In the genomic region with DNA sequence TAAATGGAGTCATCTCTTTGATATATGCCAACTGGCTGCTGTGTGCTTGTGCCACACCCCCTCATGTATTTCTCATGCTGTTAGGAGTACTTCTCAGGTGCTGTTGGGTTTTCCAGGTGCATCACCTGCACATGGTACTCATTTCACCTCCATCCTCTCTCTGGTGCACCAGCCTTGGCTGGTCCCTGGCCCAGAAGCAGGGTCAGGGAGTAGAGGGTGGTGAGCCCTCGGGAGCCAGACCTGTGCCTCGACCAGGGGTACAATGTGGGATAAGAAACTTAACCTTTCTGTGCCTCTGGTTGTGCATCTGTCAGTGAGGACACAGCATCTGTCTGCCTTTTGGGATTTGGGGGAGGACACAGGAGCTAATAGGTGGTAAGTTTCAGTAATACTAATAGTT, we compare ENCODE assay signal across 16 cellular contexts.
"Had no signal": no experiment of that assay in that cellular context is flagged by ENCODE, and none has a peak within 500 bp of the region (broad histone marks: within the 10 kb centered on the region; RNA-seq: fewer than 3 reads in every experiment).

No MANE protein-coding gene starts in this region.

- H3K27ac ChIP-seq: body of pancreas, colonic mucosa, parathyroid adenoma, skin epidermis, thoracic aorta had no signal

- H3K4me3 ChIP-seq: body of pancreas, colonic mucosa, lung, skin epidermis, thoracic aorta had no signal

- H3K4me3 Mint-ChIP-seq: activated CD4-positive, alpha-beta T cell treated with anti-CD3 and anti-CD28 coated beads for 36 hours had no signal

- H3K27me3 Mint-ChIP-seq: activated CD4-positive, alpha-beta T cell treated with anti-CD3 and anti-CD28 coated beads for 36 hours had no signal

- H3K4me1 ChIP-seq: body of pancreas, colonic mucosa had no signal

- DNase-seq: activated CD4-positive, alpha-beta T cell treated with anti-CD3 and anti-CD28 coated beads for 36 hours; activated CD8-positive, alpha-beta memory T cell treated with anti-CD3 and anti-CD28 coated beads for 24 hours; activated naive CD4-positive, alpha-beta T cell treated with anti-CD3 and anti-CD28 coated beads, Interleukin-2, amount 50 U/mL, for 16 hours; amygdala; body of pancreas; caudate nucleus; colonic mucosa; left colon; retina; stimulated activated CD4-positive, alpha-beta T cell treated with anti-CD3 and anti-CD28 coated beads, Interleukin-15, amount 100 ng/mL, for 24 hours; stimulated activated CD4-positive, alpha-beta T cell treated with anti-CD3 and anti-CD28 coated beads, Interleukin-4, amount 100 ng/mL, for 1 hour had no signal

- H3K27me3 ChIP-seq: body of pancreas, colonic mucosa had no signal

- H3K9me3 ChIP-seq: body of pancreas, colonic mucosa, thoracic aorta had no signal

- ATAC-seq: activated CD4-positive, alpha-beta T cell treated with anti-CD3 and anti-CD28 coated beads for 36 hours; body of pancreas; esophagus mucosa had no signal
